ENCODE assay signal across 17 cellular contexts in the genomic region with DNA sequence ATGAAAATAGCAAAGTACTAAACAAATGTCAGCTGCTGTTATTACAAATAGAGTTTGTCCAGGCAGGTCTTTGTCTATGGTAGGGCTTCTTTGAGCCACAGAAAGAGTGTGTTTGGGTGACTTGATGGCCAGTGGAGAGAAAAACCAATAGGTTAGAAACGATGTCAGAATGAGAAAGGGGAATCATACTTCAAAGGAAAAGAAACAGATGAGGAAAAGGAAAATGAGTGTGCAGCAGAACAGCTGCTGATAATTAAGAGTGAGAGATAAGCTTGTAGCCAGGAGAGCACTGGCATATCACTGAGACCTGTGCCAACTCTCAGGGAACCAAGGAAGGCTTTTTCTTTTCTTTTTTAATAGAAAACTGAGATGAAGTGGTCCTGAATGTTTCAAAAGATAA.
DNase-seq lines count a peak whose midpoint lies in the region; ATAC-seq and TF ChIP-seq lines count a peak whose summit lies in the region.
"Had no signal": no experiment of that assay in that cellular context is flagged by ENCODE, and none has a peak within 500 bp of the region (broad histone marks: within the 10 kb centered on the region; RNA-seq: fewer than 3 reads in every experiment).

No MANE protein-coding gene starts in this region.

- ATAC-seq in GM18499 (IDR thresholded peaks at IDR 0.05; ENCODE audit: insufficient read depth, unreplicated experiment), result peak; percentile 88
- peak; percentile 68 for ATAC-seq in HG02623 (IDR thresholded peaks at IDR 0.05; ENCODE audit: unreplicated experiment)
- no peak for ATAC-seq in body of pancreas
- ATAC-seq in GM21528 (IDR thresholded peaks at IDR 0.05; ENCODE audit: low FRiP score, unreplicated experiment), result no peak
- ATAC-seq: left lobe of liver had no signal

- peak overlapping the region in 3 of 4 donors; percentile 11 to 43 (median 22) for H3K27ac ChIP-seq in body of pancreas
- H3K27ac ChIP-seq: uterus, VCaP had no signal

- H3K4me3 Mint-ChIP-seq in IgD-negative memory B cell, result peak overlapping the region in 3 of 4 donors; percentile 3 to 67 (median 58)
- H3K4me3 Mint-ChIP-seq: nephron had no signal

- intact Hi-C loops in body of pancreas (cut with DNase I), result no loop called here

- peaks cover 3% of the 10 kb centered on the region for H3K36me3 Mint-ChIP-seq in IgD-negative memory B cell

- WGBS in body of pancreas, 2 donors, result 3 to 12% methylated on average over 1 of the region's 1 CpG

- TF ChIP-seq CTCF in body of pancreas (IDR thresholded peaks at IDR 0.05), result no peak

- no peaks in the 10 kb centered on the region for H3K27me3 ChIP-seq in body of pancreas
- H3K27me3 ChIP-seq: uterus had no signal

- H3K4me3 ChIP-seq in body of pancreas, result no peak overlapping the region
- H3K4me3 ChIP-seq: uterus had no signal

- no peak for TF ChIP-seq POLR2A in body of pancreas (IDR thresholded peaks at IDR 0.05)

- H3K4me1 ChIP-seq in body of pancreas, result peaks cover 54% of the 10 kb centered on the region
- H3K4me1 ChIP-seq: uterus had no signal

- H3K9me3 Mint-ChIP-seq in IgD-negative memory B cell, result peaks cover 0 to 2% (median 0%) of the 10 kb centered on the region in 3 donors
- H3K9me3 Mint-ChIP-seq: nephron had no signal

- DNase-seq in body of pancreas (no peak), islet precursor cell (no peak), dedifferentiated amniotic fluid mesenchymal stem cell (ENCODE audit: extremely low spot score) (no peak), ecto neural progenitor cell (ENCODE audit: low spot score) (no peak)
- DNase-seq: activated T-cell treated with anti-CD3 and anti-CD28 coated beads, Interleukin-2, amount 50 U/mL, for 48 hours; effector memory CD4-positive, alpha-beta T cell; GOT3; head of caudate nucleus; NCI-H226; uterus had no signal

- peaks cover 37 to 66% (median 66%) of the 10 kb centered on the region in 3 donors for H3K4me1 Mint-ChIP-seq in IgD-negative memory B cell

- peak overlapping the region; percentile 16 to 69 (median 30) for H3K27ac Mint-ChIP-seq in IgD-negative memory B cell

- no peaks in the 10 kb centered on the region for H3K9me3 ChIP-seq in body of pancreas
- H3K9me3 ChIP-seq: uterus had no signal

- H3K36me3 ChIP-seq in body of pancreas (replicated peaks in 1 of 2; ENCODE audit: insufficient read depth in 1 of 2, low read depth in 2 of 2), result no peaks in the 10 kb centered on the region
- H3K36me3 ChIP-seq: uterus had no signal

- H3K27me3 Mint-ChIP-seq in IgD-negative memory B cell, result no peaks in the 10 kb centered on the region

Comparison
In these comparisons a context has a peak if more than half of its experiments do, and no peak if none do; other contexts are left out.
1. ATAC-seq: peak in GM18499 (single experiment) and HG02623 (single experiment); none in body of pancreas (single experiment) and GM21528 (single experiment).